Comparison of ENCODE assay signal across 29 cellular contexts in genomic region chr4:119816473-119816872, GRCh38.
"Had no signal": no experiment of that assay in that cellular context is flagged by ENCODE, and none has a peak within 500 bp of the region (broad histone marks: within the 10 kb centered on the region; RNA-seq: fewer than 3 reads in every experiment).

No MANE protein-coding gene starts in this region.

- H3K4me3 ChIP-seq: ascending aorta, breast epithelium, cardiac muscle cell, coronary artery, dorsolateral prefrontal cortex, gastrocnemius medialis, heart left ventricle had no signal

- H3K27ac ChIP-seq: ascending aorta, breast epithelium, cardiac muscle cell, coronary artery, dorsolateral prefrontal cortex, gastrocnemius medialis, heart left ventricle had no signal

- H3K36me3 ChIP-seq: ascending aorta, breast epithelium, cardiac muscle cell, gastrocnemius medialis, heart left ventricle had no signal

- H3K9me3 ChIP-seq: gastrocnemius medialis had no signal

- H3K4me1 ChIP-seq: ascending aorta, breast epithelium, gastrocnemius medialis, heart left ventricle had no signal

- ATAC-seq: activated naive CD4-positive, alpha-beta T cell treated with anti-CD3 and anti-CD28 coated beads, Interleukin-2, amount 50 U/mL, for 72 hours; activated T-cell treated with anti-CD3 and anti-CD28 coated beads, Interleukin-2, amount 50 U/mL, for 72 hours; esophagus mucosa; gastrocnemius medialis; heart left ventricle; T-cell had no signal

- DNase-seq: activated CD4-positive, alpha-beta memory T cell treated with anti-CD3 and anti-CD28 coated beads, Interleukin-2, amount 10 ng/mL, durations not matched to agents 7 days and 5 days; activated CD4-positive, alpha-beta T cell treated with anti-CD3 and anti-CD28 coated beads for 1 hour; activated CD4-positive, alpha-beta T cell treated with anti-CD3 and anti-CD28 coated beads for 4 hours; activated CD4-positive, alpha-beta T cell treated with anti-CD3 and anti-CD28 coated beads, Interleukin-2, amount 10 ng/mL, durations not matched to agents 7 days and 5 days; activated CD4-positive, alpha-beta T cell treated with anti-CD3 and anti-CD28 coated beads, Interleukin-2, amount 50 U/mL, for 4 hours; activated CD8-positive, alpha-beta memory T cell treated with anti-CD3 and anti-CD28 coated beads, Interleukin-2, amount 50 U/mL, for 48 hours; activated gamma-delta T cell; activated naive CD4-positive, alpha-beta T cell; activated naive CD4-positive, alpha-beta T cell treated with anti-CD3 and anti-CD28 coated beads, Interleukin-2, amount 10 ng/mL, durations not matched to agents 7 days and 5 days; activated naive CD8-positive, alpha-beta T cell treated with anti-CD3 and anti-CD28 coated beads, Interleukin-2, amount 10 ng/mL, durations not matched to agents 7 days and 5 days; activated T-cell treated with anti-CD3 and anti-CD28 coated beads for 4 hours; activated T-cell treated with anti-CD3 and anti-CD28 coated beads, Interleukin-2, amount 50 U/mL, for 24 hours; activated T-cell treated with anti-CD3 and anti-CD28 coated beads, Interleukin-2, amount 50 U/mL, for 72 hours; central memory CD4-positive, alpha-beta T cell; cerebellar nuclear complex; dorsolateral prefrontal cortex; effector CD4-positive, alpha-beta T cell; foreskin fibroblast; gastrocnemius medialis; glutamatergic neuron; heart left ventricle; T-cell; T-helper 9 cell had no signal
